In genomic region chr1:93180723-93181613, GRCh38 we compare ENCODE assay signal across 1 cellular context.
A peak's percentile ranks its signal among the peaks of the same experiment; 100 is the strongest.
TF ChIP-seq lines count a peak whose summit lies in the region.

Gene CCDC18 (plus strand): TSS chr1:93180724. CDS start chr1:93183362, 2,638 bp downstream.

TF ChIP-seq in K562, 482 proteins besides CTCF, POLR2A, EP300 and RAD21 (continued from another document and continues in another):
- TF ChIP-seq ELK1 (CRISPR knock-in tag; IDR thresholded peaks at IDR 0.05) (no peak), AFF1 (IDR thresholded peaks at IDR 0.05; ENCODE audit: low read depth in 1 of 2, partially characterized antibody in 2 of 2) (peak in 1 of 2 experiments; percentile 54), MXI1 (IDR thresholded peaks at IDR 0.05; ENCODE audit: low read depth, low read length) (no peak), ZNF592 (IDR thresholded peaks at IDR 0.05) (no peak), TSHZ1 (CRISPR knock-in tag; IDR thresholded peaks at IDR 0.05) (no peak), TFAP4 (CRISPR knock-in tag; IDR thresholded peaks at IDR 0.05; ENCODE audit: borderline replicate concordance) (no peak), VEZF1 (CRISPR knock-in tag; IDR thresholded peaks at IDR 0.05) (peak; percentile 85), PCBP1 (IDR thresholded peaks at IDR 0.05; ENCODE audit: low read depth, low read length, poor library complexity, severe bottlenecking) (peak; percentile 7), ZKSCAN1 (IDR thresholded peaks at IDR 0.05; ENCODE audit: low read depth, low read length) (no peak), STAT5A (IDR thresholded peaks at IDR 0.05; ENCODE audit: borderline replicate concordance, low read length) (no peak), ZNF655 (CRISPR knock-in tag; IDR thresholded peaks at IDR 0.05) (no peak), ASH1L (IDR thresholded peaks at IDR 0.05; ENCODE audit: borderline replicate concordance, low read depth, partially characterized antibody) (no peak), ZNF3 (CRISPR knock-in tag; IDR thresholded peaks at IDR 0.05) (no peak), RUNX1 (IDR thresholded peaks at IDR 0.05; ENCODE audit: low read depth) (no peak), U2AF1 (optimal IDR thresholded peaks at IDR 0.05; ENCODE audit: low read depth, low read length) (peak; percentile 1), HINFP (tag; conservative IDR thresholded peaks at IDR 0.05; ENCODE audit: low read depth) (no peak), ZNF282 (CRISPR knock-in tag; IDR thresholded peaks at IDR 0.05) (no peak), FOXP1 (CRISPR knock-in tag; IDR thresholded peaks at IDR 0.05) (no peak), POU5F1 (IDR thresholded peaks at IDR 0.05; ENCODE audit: borderline replicate concordance, low read depth, low read length, partially characterized antibody) (no peak), HIVEP1 (CRISPR knock-in tag; IDR thresholded peaks at IDR 0.05) (no peak), ZHX1 (conservative IDR thresholded peaks at IDR 0.05; ENCODE audit: low read length) (no peak), SREBF2 (CRISPR knock-in tag; IDR thresholded peaks at IDR 0.05) (no peak), NFE2L1 (tag; IDR thresholded peaks at IDR 0.05; ENCODE audit: borderline replicate concordance, low read depth) (no peak), PREB (CRISPR knock-in tag; IDR thresholded peaks at IDR 0.05) (no peak), CREB3 (tag; conservative IDR thresholded peaks at IDR 0.05; ENCODE audit: low read depth) (no peak), TCF7 (IDR thresholded peaks at IDR 0.05; ENCODE audit: borderline replicate concordance) (no peak), ETS2 (tag; IDR thresholded peaks at IDR 0.05; ENCODE audit: borderline replicate concordance, poor library complexity, severe bottlenecking) (no peak), E2F3 (CRISPR knock-in tag; IDR thresholded peaks at IDR 0.05) (no peak), SAFB (IDR thresholded peaks at IDR 0.05; ENCODE audit: borderline replicate concordance, low read depth, low read length) (no peak; the same call in 1 of the 2 replicates), ZNF184 (CRISPR knock-in tag; IDR thresholded peaks at IDR 0.05) (no peak), ZNF239 (CRISPR knock-in tag; IDR thresholded peaks at IDR 0.05) (no peak), ZNF324 (CRISPR knock-in tag; IDR thresholded peaks at IDR 0.05) (0 out of 2 replicates have a peak, but pooled peaks have one; percentile 16)
